24 cellular contexts compared by ENCODE assay signal in genomic region chr19:52640916-52641315, GRCh38. TPM values are rescaled to one million over a fixed set of nuclear protein-coding genes. Genes with fewer than 3 reads are reported as not detected.
DNase-seq lines count a peak whose midpoint lies in the region; ATAC-seq and TF ChIP-seq lines count a peak whose summit lies in the region.
"Had no signal": no experiment of that assay in that cellular context is flagged by ENCODE, and none has a peak within 500 bp of the region (broad histone marks: within the 10 kb centered on the region; RNA-seq: fewer than 3 reads in every experiment).

No MANE protein-coding gene starts in this region.

- WGBS in endodermal cell (ENCODE audit: insufficient coverage in 1 of 2, insufficient read length in 1 of 2), 2 experiments = 60 to 77% methylated on average over 1 to 14 of the region's 14 CpGs
- WGBS in mesendoderm (ENCODE audit: extremely low coverage, insufficient coverage, low lambda C conversion rate) = no CpG with 5 or more reads among the region's 14 CpGs

- H3K27me3 ChIP-seq in DND-41 (ENCODE audit: insufficient read depth, low read length, poor library complexity) (no peaks in the 10 kb centered on the region), Karpas-422 (ENCODE audit: low read length) (no peaks in the 10 kb centered on the region), endodermal cell (ENCODE audit: control insufficient read depth, insufficient read depth, low read length, poor library complexity, severe bottlenecking) (no peaks in the 10 kb centered on the region), mesendoderm (ENCODE audit: insufficient read depth, low read length, poor library complexity) (no peaks in the 10 kb centered on the region)
- H3K27me3 ChIP-seq: adrenal gland, gastroesophageal sphincter had no signal

- H3K79me2 ChIP-seq in DND-41 (ENCODE audit: insufficient read depth, low read length) (peaks cover 19% of the 10 kb centered on the region), Karpas-422 (ENCODE audit: low read length) (peaks cover 25% of the 10 kb centered on the region), mesendoderm (ENCODE audit: control insufficient read depth, insufficient read depth, low read length) (no peaks in the 10 kb centered on the region)

- no peak overlapping the region for H3K4ac ChIP-seq in mesendoderm (ENCODE audit: low read depth, low read length)

- no peak for TF ChIP-seq CTCF in DND-41 (IDR thresholded peaks at IDR 0.05; ENCODE audit: borderline replicate concordance, extremely low read depth, low read length, poor library complexity, severe bottlenecking)
- no peak for TF ChIP-seq CTCF in endodermal cell (conservative IDR thresholded peaks at IDR 0.05)
- TF ChIP-seq CTCF in GM20000 (IDR thresholded peaks at IDR 0.05; ENCODE audit: extremely low read depth, missing control alignments) = no peak

- H2BK120ac ChIP-seq in mesendoderm (ENCODE audit: low read depth, low read length) = no peak overlapping the region

- H3K9ac ChIP-seq in DND-41 (ENCODE audit: low read depth, low read length) = no peak overlapping the region
- H3K9ac ChIP-seq in Karpas-422 (ENCODE audit: low read length) = no peak overlapping the region
- H3K9ac ChIP-seq in endodermal cell (ENCODE audit: extremely low read depth, low read length, poor library complexity, severe bottlenecking) = no peak overlapping the region
- no peak overlapping the region for H3K9ac ChIP-seq in mesendoderm (ENCODE audit: low read length)

- no peak overlapping the region for H2AFZ ChIP-seq in DND-41 (ENCODE audit: low read depth, low read length)
- H2AFZ ChIP-seq in Karpas-422 (ENCODE audit: low read length) = no peak overlapping the region

- peak overlapping the region; percentile 84 for H3K27ac Mint-ChIP-seq in endodermal cell

- H4K20me1 ChIP-seq in DND-41 (ENCODE audit: insufficient read depth, low read length) (peaks cover 5% of the 10 kb centered on the region; the same call in 1 of the 2 replicates), Karpas-422 (ENCODE audit: insufficient read depth, low read depth, low read length) (no peaks in the 10 kb centered on the region)

- no peak overlapping the region for H4K5ac ChIP-seq in mesendoderm (ENCODE audit: low read length)

- no peak for ATAC-seq in DND-41 (ENCODE audit: insufficient read depth, low read depth)
- ATAC-seq: gastroesophageal sphincter, GM12878, left ventricle myocardium superior had no signal

- no peak overlapping the region for H3K23ac ChIP-seq in mesendoderm (ENCODE audit: low read length)

- H3K9me3 ChIP-seq in DND-41 (ENCODE audit: insufficient read depth, low read length, severe bottlenecking) (no peaks in the 10 kb centered on the region), Karpas-422 (ENCODE audit: low read length) (no peaks in the 10 kb centered on the region), endodermal cell (ENCODE audit: control insufficient read depth, low read length) (no peaks in the 10 kb centered on the region)
- H3K9me3 ChIP-seq: adrenal gland, gastroesophageal sphincter had no signal

- no peaks in the 10 kb centered on the region for H3K9me3 Mint-ChIP-seq in endodermal cell

- no peaks in the 10 kb centered on the region for H3K27me3 Mint-ChIP-seq in endodermal cell (ENCODE audit: insufficient read depth)

- H3K4me3 ChIP-seq in DND-41 (ENCODE audit: low read depth in 1 of 2, low read length in 2 of 2) = no peak overlapping the region
- no peak overlapping the region for H3K4me3 ChIP-seq in Karpas-422 (ENCODE audit: low read length)
- H3K4me3 ChIP-seq in endodermal cell (ENCODE audit: low read length) = peak overlapping the region; percentile 46
- H3K4me3 ChIP-seq in mesendoderm (ENCODE audit: low read length) = no peak overlapping the region
- H3K4me3 ChIP-seq: adrenal gland, gastroesophageal sphincter, GM12878 had no signal

- H3K4me2 ChIP-seq in DND-41 (ENCODE audit: insufficient read depth, low read length) (no peak overlapping the region), Karpas-422 (ENCODE audit: low read depth, low read length, poor library complexity, severe bottlenecking) (no peak overlapping the region), mesendoderm (ENCODE audit: low read length) (no peak overlapping the region)

- no peak overlapping the region for H3K56ac ChIP-seq in mesendoderm (ENCODE audit: low read length)

- no peak overlapping the region for H3K18ac ChIP-seq in mesendoderm (ENCODE audit: low read length)

- H3K36me3 ChIP-seq in DND-41 (ENCODE audit: insufficient read depth, low read length) (no peaks in the 10 kb centered on the region), Karpas-422 (ENCODE audit: insufficient read depth, low read length) (peaks cover 9% of the 10 kb centered on the region), endodermal cell (ENCODE audit: control insufficient read depth, insufficient read depth, low read length) (peaks cover 6% of the 10 kb centered on the region), mesendoderm (ENCODE audit: control insufficient read depth, insufficient read depth, low read length) (no peaks in the 10 kb centered on the region)
- H3K36me3 ChIP-seq: adrenal gland, gastroesophageal sphincter had no signal

- no peak overlapping the region for H2BK15ac ChIP-seq in mesendoderm (replicated peaks; ENCODE audit: low read depth)

- H3K36me3 Mint-ChIP-seq in endodermal cell (ENCODE audit: low read depth) = peaks cover 3% of the 10 kb centered on the region

- peaks cover 29% of the 10 kb centered on the region for H3K4me1 Mint-ChIP-seq in endodermal cell

- H3K4me3 Mint-ChIP-seq in endodermal cell = peak overlapping the region; percentile 36

- H3K79me1 ChIP-seq in mesendoderm (ENCODE audit: low read length) = no peaks in the 10 kb centered on the region

- H3K27ac ChIP-seq in DND-41 (ENCODE audit: low read length) (no peak overlapping the region), Karpas-422 (ENCODE audit: low read length) (no peak overlapping the region), endodermal cell (ENCODE audit: low read depth, low read length) (no peak overlapping the region), mesendoderm (ENCODE audit: low read depth, low read length) (no peak overlapping the region)
- H3K27ac ChIP-seq: adrenal gland, gastroesophageal sphincter, RWPE1 had no signal

- peaks cover 19% of the 10 kb centered on the region for H3K4me1 ChIP-seq in DND-41 (ENCODE audit: insufficient read depth, low read length)
- peaks cover 14% of the 10 kb centered on the region for H3K4me1 ChIP-seq in Karpas-422 (ENCODE audit: low read length)
- H3K4me1 ChIP-seq in endodermal cell (ENCODE audit: control insufficient read depth, insufficient read depth, low read length) = peaks cover 3% of the 10 kb centered on the region
- peaks cover 2% of the 10 kb centered on the region for H3K4me1 ChIP-seq in mesendoderm (ENCODE audit: control insufficient read depth, low read depth, low read length)

- H4K8ac ChIP-seq in mesendoderm (ENCODE audit: low read depth, low read length) = no peak overlapping the region

- DNase-seq in DND-41 (peak; percentile 23), Karpas-422 (peak; percentile 58), endodermal cell (peak; percentile 76), mesendoderm (peak; percentile 65), GM20000 (ENCODE audit: low spot score) (no peak), activated gamma-delta T cell (lab: John Stamatoyannopoulos, UW) (no peak), NCI-H1417 (lab: John Stamatoyannopoulos, UW) (no peak)
- DNase-seq: activated CD4-positive, alpha-beta T cell treated with anti-CD3 and anti-CD28 coated beads, Interleukin-2, amount 50 U/mL, for 1 hour; activated CD8-positive, alpha-beta memory T cell treated with anti-CD3 and anti-CD28 coated beads, Interleukin-2, amount 50 U/mL, for 48 hours; activated effector memory CD4-positive, alpha-beta T cell treated with Interleukin-2 at 50 U/mL for 16 hours; adrenal gland; COR-L47; erythroblast; GOT3; left ventricle myocardium superior; NCI-H1417 treated with DMSO at 0.1 percent for 48 hours; NCI-H2171 treated with DMSO at 0.1 percent for 48 hours; NK-92 treated with Interleukin-12 subunit alpha and Interleukin-12 subunit beta, amount 100 ng/mL, for 24 hours; occipital lobe; stimulated activated CD4-positive, alpha-beta T cell treated with anti-CD3 and anti-CD28 coated beads, Interleukin-12 subunit alpha, Interleukin-12 subunit beta, amount 100 ng/mL, for 4 hours; stimulated activated CD8-positive, alpha-beta memory T cell treated with anti-CD3 and anti-CD28 coated beads, Interleukin-4, amount 100 ng/mL, for 48 hours had no signal

- H3K9me2 ChIP-seq in Karpas-422 (replicated peaks; ENCODE audit: insufficient read depth, low read length) = no peaks in the 10 kb centered on the region

- no peak overlapping the region for H2BK5ac ChIP-seq in mesendoderm (ENCODE audit: low read length)

- no peak overlapping the region for H2AK5ac ChIP-seq in mesendoderm (ENCODE audit: low read length)

RNA-seq across cellular contexts. Expression of gene ZNF83, which starts 2.8 kb away (rescaled TPM):
- total RNA-seq in Karpas-422 (2014; rRNA removed; shearing (Covaris generic); ENCODE audit: low replicate concordance) = 95.9 and 115 TPM in 2 replicates
- 10 to 100 TPM; 59.0 to 88.7 TPM for total RNA-seq in endodermal cell
- polyA plus RNA-seq in endodermal cell (2013, experiment 1 of 2) = 62.8 TPM
- polyA plus RNA-seq in endodermal cell (2013, experiment 2 of 2) = 60.8 TPM
- polyA plus RNA-seq in mesendoderm (2013, experiment 1 of 2) = 14.9 TPM
- 14.0 TPM for polyA plus RNA-seq in mesendoderm (2013, experiment 2 of 2)

Comparison
In these comparisons a context has a peak if more than half of its experiments do, and no peak if none do; other contexts are left out.
1. DNase-seq: peak in DND-41 (single experiment), Karpas-422 (single experiment), endodermal cell (single experiment) and mesendoderm (single experiment); none in GM20000 (single experiment), activated gamma-delta T cell (single experiment) and NCI-H1417 (0 of 3).